ENCODE assay signal across 8 cellular contexts in the genomic region with DNA sequence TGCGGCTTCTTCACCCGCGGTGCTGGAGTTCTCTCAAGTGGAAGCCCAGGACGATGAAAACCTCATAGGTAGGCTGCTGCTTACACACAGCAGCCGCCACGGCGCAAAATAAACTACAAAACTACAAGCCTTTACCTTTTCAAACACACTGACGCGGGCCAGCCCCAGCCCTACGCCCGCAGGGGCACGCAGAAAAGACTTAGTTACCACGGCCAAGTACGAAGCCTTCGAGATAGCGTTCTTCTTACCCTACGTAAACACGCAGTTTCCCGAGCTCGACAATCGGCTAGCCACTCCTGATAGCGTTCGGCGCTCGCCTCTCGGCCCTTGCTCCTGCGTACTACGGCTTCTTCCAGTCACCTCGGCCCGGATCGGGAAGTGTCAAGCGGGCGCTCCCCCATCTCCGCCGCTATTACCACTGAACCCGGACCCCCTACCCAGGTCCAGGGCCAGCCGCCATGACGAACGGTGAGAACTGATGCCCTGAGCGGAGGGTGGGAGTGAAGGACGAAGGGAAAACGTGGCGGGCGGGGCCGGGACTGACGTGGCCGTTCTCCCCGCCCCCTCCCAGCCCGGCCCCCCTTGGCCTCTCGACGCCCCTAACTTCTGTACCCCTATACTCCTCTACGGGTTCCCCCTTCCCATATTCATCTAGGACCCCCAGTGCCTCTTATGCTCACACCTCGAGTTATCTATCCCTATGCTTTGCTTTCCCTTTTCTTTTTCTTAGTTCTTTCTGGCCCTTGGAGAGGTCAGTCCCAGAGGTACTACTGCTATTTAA.
DNase-seq lines count a peak whose midpoint lies in the region; ATAC-seq and TF ChIP-seq lines count a peak whose summit lies in the region.

A gene (plus strand): TSS at position 350 of the 781 bp plus-strand sequence. CDS start 109 bp downstream, at position 459.

- peak; percentile 83 for DNase-seq in AG09309 (ENCODE audit: low read depth)
- peak; percentile 69 to 96 for DNase-seq in NCI-H446 (lab: John Stamatoyannopoulos, UW)
- DNase-seq in activated CD4-positive, CD25-positive, alpha-beta regulatory T cell treated with anti-CD3 and anti-CD28 coated beads, Interleukin-2, amount 50 U/mL, for 16 hours (ENCODE audit: low read depth, low spot score) = peak; percentile 80
- peak; percentile 87 for DNase-seq in central memory CD4-positive, alpha-beta T cell
- DNase-seq in islet precursor cell = peak; percentile 97
- DNase-seq in stimulated activated CD4-positive, alpha-beta T cell treated with anti-CD3 and anti-CD28 coated beads, Interleukin-12 subunit alpha, Interleukin-12 subunit beta, amount 100 ng/mL, for 4 hours = peak; percentile 81

- TF ChIP-seq CTCF in AG09309 (IDR thresholded peaks at IDR 0.05; ENCODE audit: control insufficient read depth, insufficient read depth, low read depth, low read length, missing control alignments) = no peak

- H3K4me3 ChIP-seq in AG09309 (ENCODE audit: control insufficient read depth, low read depth, low read length) = peak within 1 kb of the TSS; percentile 78

- ATAC-seq in GM19035 (IDR thresholded peaks at IDR 0.05; ENCODE audit: unreplicated experiment) = peak; percentile 92
- peak; percentile 81 for ATAC-seq in HG03342 (IDR thresholded peaks at IDR 0.05; ENCODE audit: unreplicated experiment)

Comparison
In these comparisons a context has a peak if more than half of its experiments do, and no peak if none do; other contexts are left out.
1. Peak in every context shown above with its lines: DNase-seq, ATAC-seq and H3K4me3 ChIP-seq.